22 cellular contexts compared by ENCODE assay signal in genomic region chr12:28537474-28537873, GRCh38.
"Had no signal": no experiment of that assay in that cellular context is flagged by ENCODE, and none has a peak within 500 bp of the region (broad histone marks: within the 10 kb centered on the region; RNA-seq: fewer than 3 reads in every experiment).

No MANE protein-coding gene starts in this region.

- H3K27ac Mint-ChIP-seq: activated naive CD8-positive, alpha-beta T cell; activated T-helper 2 cell treated with anti-CD3 and anti-CD28 coated beads, Interferon-gamma antibody, Interleukin-2, Interleukin-4, amounts not matched to agents 10 μg/mL and 5 μg/mL and 100 μg/mL, durations not matched to agents 14 hours and 24 hours and 36 hours; WTC11 had no signal

- H3K4me3 ChIP-seq: heart left ventricle, sigmoid colon, upper lobe of left lung had no signal

- H3K27me3 ChIP-seq: heart left ventricle, sigmoid colon, upper lobe of left lung had no signal

- H3K9me3 Mint-ChIP-seq: neural crest cell, WTC11 had no signal

- H3K9me3 ChIP-seq: sigmoid colon, upper lobe of left lung had no signal

- H3K36me3 ChIP-seq: heart left ventricle, sigmoid colon, upper lobe of left lung had no signal

- H3K4me1 ChIP-seq: upper lobe of left lung had no signal

- ATAC-seq: activated T-cell treated with anti-CD3 and anti-CD28 coated beads, Interleukin-2, amount 50 U/mL, for 4 hours; esophagus mucosa; left cardiac atrium; WTC11 had no signal

- DNase-seq: activated CD4-positive, alpha-beta T cell treated with anti-CD3 and anti-CD28 coated beads, Interleukin-2, amount 50 U/mL, for 4 hours; activated CD8-positive, alpha-beta memory T cell treated with anti-CD3 and anti-CD28 coated beads, Interleukin-2, amount 50 U/mL, for 48 hours; activated naive CD4-positive, alpha-beta T cell; activated T-cell treated with anti-CD3 and anti-CD28 coated beads, Interleukin-2, amount 50 U/mL, for 4 hours; central memory CD4-positive, alpha-beta T cell; effector memory CD4-positive, alpha-beta T cell; heart left ventricle; islet precursor cell; left cardiac atrium; occipital lobe; posterior cingulate gyrus; retina; sigmoid colon; stimulated activated CD4-positive, alpha-beta T cell treated with anti-CD3 and anti-CD28 coated beads, Interleukin-2, amount 100 ng/mL, for 48 hours; stimulated activated naive CD4-positive, alpha-beta T cell treated with Interleukin-2 at 50 U/mL for 16 hours; T-helper 9 cell; upper lobe of left lung had no signal

- H3K4me3 Mint-ChIP-seq: activated naive CD8-positive, alpha-beta T cell; activated T-cell treated with anti-CD3 and anti-CD28 coated beads, Interleukin-2, amount 50 U/mL, for 4 hours; neural crest cell; WTC11 had no signal

- H3K4me1 Mint-ChIP-seq: neural crest cell had no signal
